In the genomic region with DNA sequence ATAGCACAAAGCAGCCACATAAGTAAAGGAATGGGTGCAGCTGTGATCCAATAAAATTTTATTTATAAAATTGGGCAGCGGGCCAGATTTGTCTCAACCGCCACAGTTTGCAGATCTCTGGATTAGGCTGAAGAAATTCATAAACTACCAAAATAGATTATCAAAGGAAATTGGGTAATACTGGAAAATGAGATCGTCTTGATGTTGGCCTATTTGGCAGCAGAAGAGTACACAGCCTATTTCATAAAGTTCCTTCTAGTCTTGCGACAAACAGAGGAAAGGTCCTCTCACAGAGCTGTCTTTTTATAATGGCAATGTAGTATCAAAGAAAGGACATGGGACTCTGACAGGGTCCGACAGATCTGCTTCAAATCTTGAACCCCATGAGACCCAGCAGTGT, we compare ENCODE assay signal across 25 cellular contexts.
A peak's percentile ranks its signal among the peaks of the same experiment; 100 is the strongest.
DNase-seq lines count a peak whose midpoint lies in the region; TF ChIP-seq lines count a peak whose summit lies in the region.
"Had no signal": no experiment of that assay in that cellular context is flagged by ENCODE, and none has a peak within 500 bp of the region (broad histone marks: within the 10 kb centered on the region; RNA-seq: fewer than 3 reads in every experiment).

No MANE protein-coding gene starts in this region.

- POLR2A ChIA-PET in MCF 10A (lab: Yijun Ruan, JAX) = interaction anchor here (0.6 kb wide), 1 partner anchor 1394 kb away, joined by 3 read pairs; no protein-coding TSS in a partner anchor

- H3K4me1 Mint-ChIP-seq in MCF 10A (ENCODE audit: insufficient read depth, unreplicated experiment) = no peaks in the 10 kb centered on the region
- H3K4me1 Mint-ChIP-seq: central memory CD8-positive, alpha-beta T cell; stimulated activated naive CD8-positive, alpha-beta T cell treated with anti-CD3 and anti-CD28 coated beads, Interleukin-15, amount 100 ng/mL, for 72 hours had no signal

- peaks cover 45% of the 10 kb centered on the region for H3K4me1 ChIP-seq in adipocyte (ENCODE audit: control insufficient read depth, insufficient read depth, low read length)
- H3K4me1 ChIP-seq: BLaER1 treated with 17β-estradiol and CSF1 and Interleukin-3, amounts not matched to agents 10 nM and 100 nM; esophagus muscularis mucosa; left lung; SJSA1 had no signal

- no peak overlapping the region for H3K27ac Mint-ChIP-seq in MCF 10A (ENCODE audit: low read depth, unreplicated experiment)
- H3K27ac Mint-ChIP-seq: activated T-cell treated with anti-CD3 and anti-CD28 coated beads, Interleukin-2, amount 50 U/mL, for 72 hours; H9; stimulated activated naive CD8-positive, alpha-beta T cell treated with anti-CD3 and anti-CD28 coated beads, Interleukin-15, amount 100 ng/mL, for 72 hours had no signal

- no peaks in the 10 kb centered on the region for H3K9me3 Mint-ChIP-seq in MCF 10A (ENCODE audit: unreplicated experiment)
- H3K9me3 Mint-ChIP-seq: central memory CD8-positive, alpha-beta T cell; neural crest cell had no signal

- peaks cover 13% of the 10 kb centered on the region for H3K9me3 ChIP-seq in adipocyte (ENCODE audit: control insufficient read depth, low read length)
- H3K9me3 ChIP-seq: MG63, SJSA1 had no signal

- no peak for TF ChIP-seq CTCF in MCF 10A (IDR thresholded peaks at IDR 0.05; ENCODE audit: unreplicated experiment)
- no peak for TF ChIP-seq CTCF in coronary artery (IDR thresholded peaks at IDR 0.05)

- intact Hi-C loops in MCF 10A (cut with micrococcal nuclease) = no loop called here

- no peaks in the 10 kb centered on the region for H3K27me3 Mint-ChIP-seq in MCF 10A (ENCODE audit: insufficient read depth, unreplicated experiment)
- H3K27me3 Mint-ChIP-seq: central memory CD8-positive, alpha-beta T cell; stimulated activated naive CD8-positive, alpha-beta T cell treated with anti-CD3 and anti-CD28 coated beads, Interleukin-15, amount 100 ng/mL, for 72 hours had no signal

- peak; percentile 48 for DNase-seq in MV-4-11 (lab: John Stamatoyannopoulos, UW)
- DNase-seq in adipocyte (ENCODE audit: low read depth) = no peak
- DNase-seq in iris pigment epithelial cell (ENCODE audit: low read depth) = peak; percentile 60
- no peak for DNase-seq in NCI-H2227 (lab: John Stamatoyannopoulos, UW; ENCODE audit: unreplicated experiment)
- DNase-seq in MCF 10A (ENCODE audit: unreplicated experiment) = no peak
- DNase-seq in central memory CD4-positive, alpha-beta T cell = no peak
- DNase-seq in coronary artery (ENCODE audit: low spot score) = no peak
- DNase-seq: activated CD4-positive, alpha-beta T cell treated with anti-CD3 and anti-CD28 coated beads, Interleukin-2, amount 50 U/mL, for 4 hours; activated T-cell treated with anti-CD3 and anti-CD28 coated beads, Interleukin-2, amount 50 U/mL, for 72 hours; dermis blood vessel endothelial cell; DMS153; H9; left lung; mesendoderm; MG63; NCI-H1436; NCI-H345; ovary; stimulated activated CD4-positive, alpha-beta T cell treated with anti-CD3 and anti-CD28 coated beads, Interleukin-2, amount 100 ng/mL, for 24 hours; stimulated activated naive CD8-positive, alpha-beta T cell treated with anti-CD3 and anti-CD28 coated beads, Interleukin-15, amount 100 ng/mL, for 72 hours had no signal

- H3K9ac ChIP-seq in adipocyte (ENCODE audit: low read length) = peak overlapping the region; percentile 57
- H3K9ac ChIP-seq: BLaER1 treated with 17β-estradiol and CSF1 and Interleukin-3, amounts not matched to agents 10 nM and 100 nM had no signal

- no peaks in the 10 kb centered on the region for H3K36me3 ChIP-seq in adipocyte (ENCODE audit: control insufficient read depth, insufficient read depth, low read length, severe bottlenecking)
- H3K36me3 ChIP-seq: MG63, ovary, SJSA1 had no signal

- CTCF ChIA-PET in MCF 10A (lab: Yijun Ruan, JAX) = interaction anchor here (1.1 kb wide), 1 partner anchor 17 kb away, joined by 4 read pairs; no protein-coding TSS in a partner anchor

- BruUV-seq in MCF 10A (replicated peaks; lab: Mats Ljungman, UMichigan) = no TSS peak

- no peak overlapping the region for H3K4me3 Mint-ChIP-seq in MCF 10A (ENCODE audit: unreplicated experiment)
- H3K4me3 Mint-ChIP-seq: activated T-cell treated with anti-CD3 and anti-CD28 coated beads, Interleukin-2, amount 50 U/mL, for 72 hours; central memory CD8-positive, alpha-beta T cell; H9; neural crest cell; stimulated activated naive CD8-positive, alpha-beta T cell treated with anti-CD3 and anti-CD28 coated beads, Interleukin-15, amount 100 ng/mL, for 72 hours had no signal

- H3K27me3 ChIP-seq in adipocyte (replicated peaks; ENCODE audit: control insufficient read depth, insufficient read depth, low read length) = no peaks in the 10 kb centered on the region
- H3K27me3 ChIP-seq: BLaER1 treated with 17β-estradiol and CSF1 and Interleukin-3, amounts not matched to agents 10 nM and 100 nM; esophagus muscularis mucosa; left lung; MG63; ovary; SJSA1 had no signal

- H3K27ac ChIP-seq in coronary artery = no peak overlapping the region
- H3K27ac ChIP-seq: BLaER1 treated with 17β-estradiol and CSF1 and Interleukin-3, amounts not matched to agents 10 nM and 100 nM; esophagus muscularis mucosa; left lung; ovary; SJSA1 had no signal

- no peaks in the 10 kb centered on the region for H3K36me3 Mint-ChIP-seq in MCF 10A (ENCODE audit: insufficient read depth, unreplicated experiment)

- H3K4me3 ChIP-seq in adipocyte (ENCODE audit: low read length) = peak overlapping the region; percentile 44
- no peak overlapping the region for H3K4me3 ChIP-seq in coronary artery
- H3K4me3 ChIP-seq: BLaER1 treated with 17β-estradiol and CSF1 and Interleukin-3, amounts not matched to agents 10 nM and 100 nM; esophagus muscularis mucosa; left lung; MG63; ovary; SJSA1 had no signal

Comparison
In these comparisons a context has a peak if more than half of its experiments do, and no peak if none do; other contexts are left out.
1. DNase-seq: peak in MV-4-11 (single experiment) and iris pigment epithelial cell (single experiment); none in adipocyte (single experiment), NCI-H2227 (single experiment), MCF 10A (single experiment), central memory CD4-positive, alpha-beta T cell (single experiment) and coronary artery (single experiment).